In genomic region chr18:76496200-76496890, GRCh38 we compare ENCODE assay signal across 1 cellular context.
TF ChIP-seq lines count a peak whose summit lies in the region.

No MANE protein-coding gene starts in this region.

TF ChIP-seq in HepG2, 621 proteins besides CTCF, POLR2A, EP300 and RAD21 (continued from another document and continues in another):
- 0 out of 2 replicates have a peak, but pooled peaks have one; percentile 89 for TF ChIP-seq PCBP1 (IDR thresholded peaks at IDR 0.05; ENCODE audit: borderline replicate concordance, low read depth, low read length)
- no peak for TF ChIP-seq ZNF207 (IDR thresholded peaks at IDR 0.05; ENCODE audit: borderline replicate concordance)
- TF ChIP-seq NFE2L2 (IDR thresholded peaks at IDR 0.05; ENCODE audit: low read length): no peak
- TF ChIP-seq CENPBD1 (CRISPR knock-in tag; IDR thresholded peaks at IDR 0.05; ENCODE audit: borderline replicate concordance, low read depth): no peak
- no peak for TF ChIP-seq MTA1 (CRISPR knock-in tag; IDR thresholded peaks at IDR 0.05; ENCODE audit: borderline replicate concordance)
- TF ChIP-seq ZMYM2 (CRISPR knock-in tag; IDR thresholded peaks at IDR 0.05): no peak
- TF ChIP-seq PHF21A (CRISPR knock-in tag; IDR thresholded peaks at IDR 0.05): no peak
- TF ChIP-seq REXO4 (CRISPR knock-in tag; IDR thresholded peaks at IDR 0.05; ENCODE audit: borderline replicate concordance): no peak
- no peak for TF ChIP-seq TERF1 (CRISPR knock-in tag; IDR thresholded peaks at IDR 0.05)
- TF ChIP-seq ATF6 (CRISPR knock-in tag; conservative IDR thresholded peaks at IDR 0.05): no peak
- TF ChIP-seq SNAPC2 (CRISPR knock-in tag; IDR thresholded peaks at IDR 0.05): no peak
- TF ChIP-seq DNMT3B (CRISPR knock-in tag; conservative IDR thresholded peaks at IDR 0.05): no peak
- TF ChIP-seq TBX3 (IDR thresholded peaks at IDR 0.05; ENCODE audit: borderline replicate concordance): no peak
- TF ChIP-seq MXI1 (IDR thresholded peaks at IDR 0.05; ENCODE audit: borderline replicate concordance, low read depth, low read length): no peak
- TF ChIP-seq ZNF644 (CRISPR knock-in tag; IDR thresholded peaks at IDR 0.05; ENCODE audit: low read depth): no peak
- no peak for TF ChIP-seq PHF5A (CRISPR knock-in tag; IDR thresholded peaks at IDR 0.05; ENCODE audit: low read depth, unreplicated experiment)
- TF ChIP-seq ATF1 (CRISPR knock-in tag; IDR thresholded peaks at IDR 0.05): no peak
- no peak for TF ChIP-seq KLF9 (CRISPR knock-in tag; IDR thresholded peaks at IDR 0.05; ENCODE audit: low read depth)
- no peak for TF ChIP-seq RORA (CRISPR knock-in tag; IDR thresholded peaks at IDR 0.05)
- TF ChIP-seq PREB (CRISPR knock-in tag; IDR thresholded peaks at IDR 0.05): no peak
- peak; percentile 28 for TF ChIP-seq NR2F6 (IDR thresholded peaks at IDR 0.05)
- TF ChIP-seq NR2F6 (CRISPR knock-in tag; IDR thresholded peaks at IDR 0.05): peak; percentile 57; the same call in 1 of the 2 replicates
- TF ChIP-seq ZKSCAN5 (CRISPR knock-in tag; IDR thresholded peaks at IDR 0.05): no peak
- peak; percentile 33 for TF ChIP-seq ASH2L (IDR thresholded peaks at IDR 0.05; ENCODE audit: insufficient read length, low read depth, low read length)
- no peak for TF ChIP-seq ZNF619 (CRISPR knock-in tag; IDR thresholded peaks at IDR 0.05)
- no peak for TF ChIP-seq ZNF296 (CRISPR knock-in tag; conservative IDR thresholded peaks at IDR 0.05)
- no peak for TF ChIP-seq CBX2 (IDR thresholded peaks at IDR 0.05; ENCODE audit: low read depth, low read length)
- no peak for TF ChIP-seq CBX2 (CRISPR knock-in tag; IDR thresholded peaks at IDR 0.05; ENCODE audit: low read depth)
- TF ChIP-seq ZNF274 (CRISPR knock-in tag; IDR thresholded peaks at IDR 0.05): no peak
- no peak for TF ChIP-seq ZNF230 (CRISPR knock-in tag; IDR thresholded peaks at IDR 0.05)
- TF ChIP-seq MYC (CRISPR knock-in tag; IDR thresholded peaks at IDR 0.05; ENCODE audit: borderline replicate concordance): no peak; the same call in 1 of the 2 replicates
- TF ChIP-seq KDM2A (CRISPR knock-in tag; IDR thresholded peaks at IDR 0.05; ENCODE audit: borderline replicate concordance, low read depth): 0 out of 2 replicates have a peak, but pooled peaks have one; percentile 9
- no peak for TF ChIP-seq KDM3A (CRISPR knock-in tag; IDR thresholded peaks at IDR 0.05; ENCODE audit: low read depth)
- peak; percentile 21; the same call in 1 of the 2 replicates for TF ChIP-seq KDM5B (CRISPR knock-in tag; IDR thresholded peaks at IDR 0.05; ENCODE audit: borderline replicate concordance)
- peak; percentile 48; the same call in 1 of the 2 replicates for TF ChIP-seq ZNF687 (CRISPR knock-in tag; IDR thresholded peaks at IDR 0.05)
- TF ChIP-seq ZFP36 (IDR thresholded peaks at IDR 0.05; ENCODE audit: borderline replicate concordance, low read depth, low read length, partially characterized antibody): peak; percentile 81
- no peak for TF ChIP-seq ZNF704 (CRISPR knock-in tag; IDR thresholded peaks at IDR 0.05; ENCODE audit: borderline replicate concordance)
- TF ChIP-seq ELK4 (CRISPR knock-in tag; IDR thresholded peaks at IDR 0.05; ENCODE audit: borderline replicate concordance): no peak
- TF ChIP-seq U2AF2 (IDR thresholded peaks at IDR 0.05; ENCODE audit: low read depth, low read length): no peak
- no peak for TF ChIP-seq CENPT (CRISPR knock-in tag; IDR thresholded peaks at IDR 0.05; ENCODE audit: low read depth)
- no peak for TF ChIP-seq SNRNP70 (IDR thresholded peaks at IDR 0.05; ENCODE audit: low read depth, low read length)
- TF ChIP-seq TSC22D2 (CRISPR knock-in tag; IDR thresholded peaks at IDR 0.05; ENCODE audit: borderline replicate concordance): no peak
- no peak for TF ChIP-seq ATRX (CRISPR knock-in tag; IDR thresholded peaks at IDR 0.05; ENCODE audit: borderline replicate concordance)
- TF ChIP-seq TEF (CRISPR knock-in tag; IDR thresholded peaks at IDR 0.05): no peak
- no peak for TF ChIP-seq ZNF329 (CRISPR knock-in tag; IDR thresholded peaks at IDR 0.05; ENCODE audit: low read depth)
- TF ChIP-seq DMAP1 (CRISPR knock-in tag; IDR thresholded peaks at IDR 0.05): no peak
- no peak for TF ChIP-seq SP1 (IDR thresholded peaks at IDR 0.05)
- no peak for TF ChIP-seq SP1 (CRISPR knock-in tag; IDR thresholded peaks at IDR 0.05)
- no peak for TF ChIP-seq ZBTB39 (CRISPR knock-in tag; IDR thresholded peaks at IDR 0.05)
- no peak for TF ChIP-seq ATM (IDR thresholded peaks at IDR 0.05; ENCODE audit: borderline replicate concordance)
- peak; percentile 55 for TF ChIP-seq HOXA3 (CRISPR knock-in tag; IDR thresholded peaks at IDR 0.05)
